8 cellular contexts compared by ENCODE assay signal in genomic region chr1:228275435-228276342, GRCh38.
DNase-seq lines count a peak whose midpoint lies in the region; ATAC-seq, FAIRE-seq and TF ChIP-seq lines count a peak whose summit lies in the region.

No MANE protein-coding gene starts in this region.

- DNase-seq in GM12892 (ENCODE audit: insufficient read length): peak; percentile 68
- peak; percentile 95 for DNase-seq in RPMI8226
- DNase-seq in activated naive CD4-positive, alpha-beta T cell treated with Interleukin-2 at 50 U/mL for 16 hours: peak; percentile 89
- peak; percentile 73 to 84 for DNase-seq in frontal cortex (ENCODE audit: low spot score in 2 of 2)
- peak; percentile 77 for DNase-seq in neural crest cell (ENCODE audit: low read depth, low spot score)
- peak; percentile 69 to 88 (median 82) for DNase-seq in stimulated activated naive CD4-positive, alpha-beta T cell (lab: John Stamatoyannopoulos, UW)
- no peak for DNase-seq in OCI-M1 (lab: John Stamatoyannopoulos, UW)

- peak; percentile 78 for ATAC-seq in HG03432 (IDR thresholded peaks at IDR 0.05; ENCODE audit: unreplicated experiment)

- peak overlapping the region; percentile 76 for H3K4me3 Mint-ChIP-seq in neural crest cell

- FAIRE-seq in GM12892 (lab: Jason Lieb, UNC) (no peak), frontal cortex (lab: Jason Lieb, UNC) (no peak)

- H3K9me3 Mint-ChIP-seq in neural crest cell: no peaks in the 10 kb centered on the region

- no peak for TF ChIP-seq CTCF in neural crest cell (conservative IDR thresholded peaks at IDR 0.05)

- H3K27ac Mint-ChIP-seq in neural crest cell (ENCODE audit: unreplicated experiment): no peak overlapping the region

- no peaks in the 10 kb centered on the region for H3K4me1 Mint-ChIP-seq in neural crest cell

- H3K27me3 Mint-ChIP-seq in neural crest cell (ENCODE audit: low read depth): no peaks in the 10 kb centered on the region

- no peak for TF ChIP-seq POLR2A in GM12892 (IDR thresholded peaks at IDR 0.05; ENCODE audit: low read depth, low read length)

- H3K36me3 Mint-ChIP-seq in neural crest cell (ENCODE audit: low read depth): peaks cover 3% of the 10 kb centered on the region
